ENCODE assay signal across 8 cellular contexts in genomic region chr1:155167166-155168104, GRCh38. TPM values are rescaled to one million over a fixed set of nuclear protein-coding genes. Genes with fewer than 3 reads are reported as not detected.
DNase-seq lines count a peak whose midpoint lies in the region; ATAC-seq lines count a peak whose summit lies in the region.

No MANE protein-coding gene starts in this region.

- peaks cover 25% of the 10 kb centered on the region for H3K4me1 Mint-ChIP-seq in dendritic cell treated with granulocyte-macrophage colony-stimulating factor and Interleukin-4, amounts not matched to agents 40 ng/mL and 50 ng/mL, for 4 days (ENCODE audit: low read depth)

- ATAC-seq in left lobe of liver = peak; percentile 93
- ATAC-seq in GM18868 (IDR thresholded peaks at IDR 0.05; ENCODE audit: unreplicated experiment) = no peak

- intact Hi-C loops in dendritic cell treated with granulocyte-macrophage colony-stimulating factor and Interleukin-4, amounts not matched to agents 40 ng/mL and 50 ng/mL, for 4 days (cut with micrococcal nuclease) = loop anchor here (1.0 to 5.0 kb wide), 2 partner anchors 40 to 76 kb away; partner anchors contain the start of gene EFNA1

- H3K4me3 Mint-ChIP-seq in dendritic cell treated with granulocyte-macrophage colony-stimulating factor and Interleukin-4, amounts not matched to agents 40 ng/mL and 50 ng/mL, for 4 days = peak overlapping the region; percentile 17

- H3K27ac Mint-ChIP-seq in dendritic cell treated with granulocyte-macrophage colony-stimulating factor and Interleukin-4, amounts not matched to agents 40 ng/mL and 50 ng/mL, for 4 days = peak overlapping the region; percentile 26

- H3K36me3 Mint-ChIP-seq in dendritic cell treated with granulocyte-macrophage colony-stimulating factor and Interleukin-4, amounts not matched to agents 40 ng/mL and 50 ng/mL, for 4 days (ENCODE audit: low read depth) = peaks cover 36% of the 10 kb centered on the region

- DNase-seq in DMS 273 treated with DMSO at 0.1 percent for 48 hours (lab: John Stamatoyannopoulos, UW) (peak; percentile 61), HK-2 (ENCODE audit: unreplicated experiment) (peak; percentile 89), NCI-H748 (lab: John Stamatoyannopoulos, UW; ENCODE audit: unreplicated experiment) (peak; percentile 92), left lobe of liver (ENCODE audit: low spot score) (peak; percentile 90)
- DNase-seq in activated CD4-positive, alpha-beta T cell treated with anti-CD3 and anti-CD28 coated beads, Interleukin-2, amount 50 U/mL, for 1 hour = peak; percentile 88
- peak; percentile 87 to 93 for DNase-seq in stimulated activated CD4-positive, alpha-beta T cell treated with anti-CD3 and anti-CD28 coated beads, Interleukin-2, amount 100 ng/mL, for 48 hours

- no peaks in the 10 kb centered on the region for H3K9me3 Mint-ChIP-seq in dendritic cell treated with granulocyte-macrophage colony-stimulating factor and Interleukin-4, amounts not matched to agents 40 ng/mL and 50 ng/mL, for 4 days

- H3K27me3 Mint-ChIP-seq in dendritic cell treated with granulocyte-macrophage colony-stimulating factor and Interleukin-4, amounts not matched to agents 40 ng/mL and 50 ng/mL, for 4 days = peaks cover 26% of the 10 kb centered on the region

RNA-seq across cellular contexts. Expression of gene KRTCAP2, which starts 5.7 kb away (rescaled TPM):
- 75.6 TPM for total RNA-seq in left lobe of liver

RNA-seq across cellular contexts. Expression of gene TRIM46, which starts 6.2 kb away (rescaled TPM):
- 0.23 TPM for total RNA-seq in left lobe of liver

RNA-seq across cellular contexts. Expression of gene DPM3, which starts 27.1 kb away (rescaled TPM):
- 76.8 TPM for total RNA-seq in left lobe of liver

RNA-seq across cellular contexts. Expression of gene SLC50A1, which starts 31.8 kb away (rescaled TPM):
- total RNA-seq in left lobe of liver = 22.4 TPM

RNA-seq across cellular contexts. Expression of gene EFNA1, which starts 39.8 kb away (rescaled TPM):
- 85.1 TPM for total RNA-seq in left lobe of liver
